9 cellular contexts compared by ENCODE assay signal in the genomic region with DNA sequence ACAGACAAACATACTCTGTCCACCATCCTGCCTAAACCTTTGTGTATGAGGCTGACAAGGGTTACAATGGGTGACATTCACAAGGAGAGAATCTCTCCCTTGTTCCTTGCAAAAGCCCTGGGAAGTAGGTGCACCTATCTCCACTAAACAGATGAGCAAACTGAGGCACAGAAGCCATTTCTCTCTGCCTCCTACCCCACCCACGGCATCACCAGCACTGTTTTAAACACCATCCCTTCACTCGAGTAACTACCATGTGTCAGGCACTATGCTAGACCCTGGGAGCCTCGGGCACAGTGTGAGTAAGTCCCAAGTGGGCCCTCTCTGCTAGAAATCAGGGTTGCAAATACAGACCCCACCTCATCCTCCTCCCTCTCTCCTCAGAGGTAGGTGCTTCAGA. TPM values are rescaled to one million over a fixed set of nuclear protein-coding genes. Genes with fewer than 3 reads are reported as not detected.
DNase-seq lines count a peak whose midpoint lies in the region; ATAC-seq and TF ChIP-seq lines count a peak whose summit lies in the region.
"Had no signal": no experiment of that assay in that cellular context is flagged by ENCODE, and none has a peak within 500 bp of the region (broad histone marks: within the 10 kb centered on the region; RNA-seq: fewer than 3 reads in every experiment).

No MANE protein-coding gene starts in this region.

- H2AFZ ChIP-seq in SK-N-SH (ENCODE audit: low read depth) = no peak overlapping the region

- in situ Hi-C loops in ACHN (cut with HindIII; ENCODE audit: low pct_ligation_motif_present, low pct_unique_long_range_greater_than_20kb, low sequenced_read_pairs) = no loop called here

- CTCF ChIA-PET in SK-N-SH (lab: Yijun Ruan, JAX) = interaction anchor here (1.3 kb wide), 1 partner anchor 40 kb away, joined by 4 read pairs; no protein-coding TSS in a partner anchor
- CTCF ChIA-PET in activated CD8-positive, alpha-beta T cell treated with anti-CD3 and anti-CD28 coated beads for 36 hours (lab: Charles Lee) = no interaction called here

- ATAC-seq in SK-N-SH treated with all-trans-retinoic acid at 6 μM for 48 hours = no peak; the same call in 2 of the 3 replicates
- no peak for ATAC-seq in activated CD8-positive, alpha-beta T cell treated with anti-CD3 and anti-CD28 coated beads for 36 hours
- ATAC-seq in stimulated activated naive B cell treated with anti-CD40 and anti-IgM and Interleukin-4, amounts not matched to agents 10 μg/mL and 1 μg/mL and 100 μg/mL, for 72 hours (replicated peaks) = no peak

- peak overlapping the region; percentile 69 for H3K9ac ChIP-seq in SK-N-SH
- peak overlapping the region; percentile 71 for H3K9ac ChIP-seq in iPS-15b (ENCODE audit: low read depth, low read length)

- H3K9me3 ChIP-seq in SK-N-SH = no peaks in the 10 kb centered on the region
- H3K9me3 ChIP-seq in iPS-15b (ENCODE audit: control insufficient read depth, insufficient read depth, low read length) = no peaks in the 10 kb centered on the region

- TF ChIP-seq CTCF in SK-N-SH (IDR thresholded peaks at IDR 0.05) = no peak
- TF ChIP-seq CTCF in activated CD8-positive, alpha-beta T cell treated with anti-CD3 and anti-CD28 coated beads for 36 hours (IDR thresholded peaks at IDR 0.05) = no peak

- H3K9me2 ChIP-seq in SK-N-SH = no peaks in the 10 kb centered on the region

- H3K27me3 Mint-ChIP-seq in activated CD8-positive, alpha-beta T cell treated with anti-CD3 and anti-CD28 coated beads for 36 hours = no peaks in the 10 kb centered on the region
- H3K27me3 Mint-ChIP-seq in stimulated activated naive B cell treated with anti-CD40 and anti-IgM and Interleukin-4, amounts not matched to agents 10 μg/mL and 1 μg/mL and 100 μg/mL, for 72 hours = no peaks in the 10 kb centered on the region

- H3K36me3 ChIP-seq in SK-N-SH (replicated peaks in 1 of 2; ENCODE audit: control insufficient read depth in 1 of 2, insufficient read depth in 2 of 2, low read length in 1 of 2) (peaks cover 15 to 33% of the 10 kb centered on the region in 2 experiments), iPS-15b (ENCODE audit: control insufficient read depth, insufficient read depth, low read length) (peaks cover 17% of the 10 kb centered on the region)

- peaks cover 45% of the 10 kb centered on the region for H3K4me1 Mint-ChIP-seq in activated CD8-positive, alpha-beta T cell treated with anti-CD3 and anti-CD28 coated beads for 36 hours (ENCODE audit: low read depth)
- H3K4me1 Mint-ChIP-seq in stimulated activated naive B cell treated with anti-CD40 and anti-IgM and Interleukin-4, amounts not matched to agents 10 μg/mL and 1 μg/mL and 100 μg/mL, for 72 hours = peaks cover 19 to 51% of the 10 kb centered on the region in 2 donors

- no peak for TF ChIP-seq EP300 in SK-N-SH (IDR thresholded peaks at IDR 0.05; ENCODE audit: borderline replicate concordance in 1 of 2, low read depth in 1 of 2, low read length in 1 of 2)

- H3F3A ChIP-seq in SK-N-SH (replicated peaks; ENCODE audit: insufficient read depth) = no peaks in the 10 kb centered on the region

- intact Hi-C loops in activated CD8-positive, alpha-beta T cell treated with anti-CD3 and anti-CD28 coated beads for 36 hours (cut with micrococcal nuclease) = no loop called here

- WGBS in SK-N-SH (ENCODE audit: low lambda C conversion rate) = 0% methylated on average over 3 of the region's 3 CpGs

- peaks cover 7% of the 10 kb centered on the region; the same call in 1 of the 2 replicates for H4K20me1 ChIP-seq in SK-N-SH (ENCODE audit: insufficient read depth)

- H3K27me3 ChIP-seq in SK-N-SH (ENCODE audit: insufficient read depth) (no peaks in the 10 kb centered on the region), iPS-15b (ENCODE audit: control insufficient read depth, insufficient read depth, low read length) (no peaks in the 10 kb centered on the region)

- no peak for TF ChIP-seq RAD21 in SK-N-SH (IDR thresholded peaks at IDR 0.05; ENCODE audit: low read length)

- peaks cover 7 to 15% of the 10 kb centered on the region in 2 experiments; a peak in 3 of 4 replicates for H3K4me1 ChIP-seq in SK-N-SH (ENCODE audit: control insufficient read depth in 1 of 2, insufficient read depth in 2 of 2, low read depth in 1 of 2, low read length in 1 of 2)
- H3K4me1 ChIP-seq in iPS-15b (ENCODE audit: control insufficient read depth, insufficient read depth, low read length) = peaks cover 7% of the 10 kb centered on the region

- peak overlapping the region; percentile 78 to 98 for H3K4me3 ChIP-seq in SK-N-SH (ENCODE audit: low read depth in 2 of 2, low read length in 1 of 2)
- H3K4me3 ChIP-seq in iPS-15b (ENCODE audit: low read depth, low read length) = peak overlapping the region; percentile 88

- H3K27ac ChIP-seq in SK-N-SH (ENCODE audit: low read depth in 2 of 2, low read length in 1 of 2) = no peak overlapping the region

- H3K9me3 Mint-ChIP-seq in activated CD8-positive, alpha-beta T cell treated with anti-CD3 and anti-CD28 coated beads for 36 hours = no peaks in the 10 kb centered on the region
- H3K9me3 Mint-ChIP-seq in stimulated activated naive B cell treated with anti-CD40 and anti-IgM and Interleukin-4, amounts not matched to agents 10 μg/mL and 1 μg/mL and 100 μg/mL, for 72 hours = no peaks in the 10 kb centered on the region

- peak overlapping the region; percentile 89 for H3K27ac Mint-ChIP-seq in activated CD8-positive, alpha-beta T cell treated with anti-CD3 and anti-CD28 coated beads for 36 hours
- peak overlapping the region; percentile 94 for H3K27ac Mint-ChIP-seq in stimulated activated naive B cell treated with anti-CD40 and anti-IgM and Interleukin-4, amounts not matched to agents 10 μg/mL and 1 μg/mL and 100 μg/mL, for 72 hours

- peak overlapping the region; percentile 94 for H3K4me3 Mint-ChIP-seq in activated CD8-positive, alpha-beta T cell treated with anti-CD3 and anti-CD28 coated beads for 36 hours
- peak overlapping the region; percentile 96 to 100 for H3K4me3 Mint-ChIP-seq in stimulated activated naive B cell treated with anti-CD40 and anti-IgM and Interleukin-4, amounts not matched to agents 10 μg/mL and 1 μg/mL and 100 μg/mL, for 72 hours

- H3K36me3 Mint-ChIP-seq in activated CD8-positive, alpha-beta T cell treated with anti-CD3 and anti-CD28 coated beads for 36 hours (ENCODE audit: low read depth) = peaks cover 37% of the 10 kb centered on the region
- H3K36me3 Mint-ChIP-seq in stimulated activated naive B cell treated with anti-CD40 and anti-IgM and Interleukin-4, amounts not matched to agents 10 μg/mL and 1 μg/mL and 100 μg/mL, for 72 hours = peaks cover 9 to 21% of the 10 kb centered on the region in 2 donors

- DNase-seq in SK-N-SH (no peak), SKM-1 (lab: John Stamatoyannopoulos, UW; ENCODE audit: unreplicated experiment) (no peak), ACHN (no peak)
- DNase-seq in activated CD8-positive, alpha-beta T cell treated with anti-CD3 and anti-CD28 coated beads for 36 hours = peak; percentile 14
- DNase-seq in stimulated activated naive B cell treated with anti-CD40 and anti-IgM and Interleukin-4, amounts not matched to agents 10 μg/mL and 1 μg/mL and 100 μg/mL, for 72 hours = no peak
- no peak for DNase-seq in stimulated activated naive CD4-positive, alpha-beta T cell (lab: John Stamatoyannopoulos, UW)
- DNase-seq: stimulated activated CD4-positive, alpha-beta T cell treated with anti-CD3 and anti-CD28 coated beads, Interleukin-2, amount 100 ng/mL, for 48 hours had no signal

- POLR2A ChIA-PET in SK-N-SH (lab: Yijun Ruan, JAX) = no interaction called here
- POLR2A ChIA-PET in activated CD8-positive, alpha-beta T cell treated with anti-CD3 and anti-CD28 coated beads for 36 hours (lab: Charles Lee) = interaction anchor here (1.6 kb wide), 1 partner anchor 41 kb away, joined by 3 read pairs; a partner anchor contains a TSS

- H3K4me2 ChIP-seq in SK-N-SH = peak overlapping the region; percentile 83

- H3K79me2 ChIP-seq in SK-N-SH (ENCODE audit: insufficient read depth) = peaks cover 81% of the 10 kb centered on the region

TF ChIP-seq in SK-N-SH, 30 proteins besides CTCF, POLR2A, EP300 and RAD21 (continues in another document):
- TF ChIP-seq TCF12 (IDR thresholded peaks at IDR 0.05) = no peak
- TF ChIP-seq, protein P1, sequence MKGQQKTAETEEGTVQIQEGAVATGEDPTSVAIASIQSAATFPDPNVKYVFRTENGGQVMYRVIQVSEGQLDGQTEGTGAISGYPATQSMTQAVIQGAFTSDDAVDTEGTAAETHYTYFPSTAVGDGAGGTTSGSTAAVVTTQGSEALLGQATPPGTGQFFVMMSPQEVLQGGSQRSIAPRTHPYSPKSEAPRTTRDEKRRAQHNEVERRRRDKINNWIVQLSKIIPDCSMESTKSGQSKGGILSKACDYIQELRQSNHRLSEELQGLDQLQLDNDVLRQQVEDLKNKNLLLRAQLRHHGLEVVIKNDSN (IDR thresholded peaks at IDR 0.05; ENCODE audit: borderline replicate concordance, low read depth) = no peak
- no peak for TF ChIP-seq FOSL2 (IDR thresholded peaks at IDR 0.05; ENCODE audit: borderline replicate concordance, low read depth)
- no peak for TF ChIP-seq FOXM1 (IDR thresholded peaks at IDR 0.05; ENCODE audit: low read depth)

TF ChIP-seq in SK-N-SH treated with all-trans-retinoic acid at 6 μM for 48 hours, 23 proteins besides CTCF, POLR2A, EP300 and RAD21 (continues in another document):
- TF ChIP-seq ZNF565 (CRISPR knock-in tag; conservative IDR thresholded peaks at IDR 0.05; ENCODE audit: low read depth) (no peak), ZFP3 (CRISPR knock-in tag; IDR thresholded peaks at IDR 0.05) (no peak), ISL1 (CRISPR knock-in tag; IDR thresholded peaks at IDR 0.05) (no peak)

RNA-seq across cellular contexts. Expression of a gene that starts 0.9 kb away (rescaled TPM):
- polyA plus RNA-seq in SK-N-SH (2012; rRNA removed) = 9.2 and 11.2 TPM in 2 replicates
- polyA plus RNA-seq in SK-N-SH (2012; cell fraction: cytosol; rRNA removed) = 14.6 and 22.8 TPM in 2 replicates
- 3.8 and 6.4 TPM in 2 replicates for polyA plus RNA-seq in SK-N-SH (2012; cell fraction: nucleus; rRNA removed)
- 10 to 100 TPM; 69.4 to 78.4 TPM for total RNA-seq in activated CD8-positive, alpha-beta T cell treated with anti-CD3 and anti-CD28 coated beads for 36 hours

RNA-seq across cellular contexts. Expression of a gene that starts 1.0 kb away (rescaled TPM):
- 3.1 and 3.7 TPM in 2 replicates for polyA plus RNA-seq in SK-N-SH (2012; rRNA removed)
- 2.8 and 3.6 TPM in 2 replicates for polyA plus RNA-seq in SK-N-SH (2012; cell fraction: cytosol; rRNA removed)
- 10.8 and 11.8 TPM in 2 replicates for polyA plus RNA-seq in SK-N-SH (2012; cell fraction: nucleus; rRNA removed)
- 1 to 10 TPM; 4.8 to 6.3 TPM for total RNA-seq in activated CD8-positive, alpha-beta T cell treated with anti-CD3 and anti-CD28 coated beads for 36 hours

RNA-seq across cellular contexts. Expression of a gene that starts 41.0 kb away (rescaled TPM):
- 33.7 and 44.5 TPM in 2 replicates for polyA plus RNA-seq in SK-N-SH (2012; rRNA removed)
- polyA plus RNA-seq in SK-N-SH (2012; cell fraction: cytosol; rRNA removed) = 49.8 and 57.9 TPM in 2 replicates
- polyA plus RNA-seq in SK-N-SH (2012; cell fraction: nucleus; rRNA removed) = 8.0 and 16.6 TPM in 2 replicates
- 10 to 100 TPM; 19.4 to 20.6 TPM for total RNA-seq in activated CD8-positive, alpha-beta T cell treated with anti-CD3 and anti-CD28 coated beads for 36 hours
